In the genomic region with DNA sequence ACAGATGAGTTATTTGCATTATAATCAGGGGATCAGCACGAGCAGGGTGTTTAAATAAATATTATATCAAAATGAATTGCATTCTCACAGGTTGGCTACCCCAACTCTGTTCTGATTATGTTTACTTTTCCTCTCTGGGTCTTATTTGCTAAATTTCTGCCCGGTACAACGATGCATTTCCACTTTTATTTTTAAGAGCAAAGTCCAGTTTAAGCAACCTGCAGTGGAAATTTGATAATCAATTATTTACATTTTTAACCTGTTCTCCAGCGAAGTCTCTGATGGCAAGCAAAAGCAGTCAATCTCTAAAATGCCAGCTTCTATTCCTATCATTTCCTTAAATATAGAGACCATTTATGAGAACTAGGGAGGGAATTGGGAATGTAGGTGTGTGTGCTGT, we compare ENCODE assay signal across 27 cellular contexts.
DNase-seq lines count a peak whose midpoint lies in the region; ATAC-seq and TF ChIP-seq lines count a peak whose summit lies in the region.
"Had no signal": no experiment of that assay in that cellular context is flagged by ENCODE, and none has a peak within 500 bp of the region (broad histone marks: within the 10 kb centered on the region; RNA-seq: fewer than 3 reads in every experiment).

No MANE protein-coding gene starts in this region.

- TF ChIP-seq CTCF in liver (IDR thresholded peaks at IDR 0.05; ENCODE audit: low read depth, low read length, missing input control) = no peak
- no peak for TF ChIP-seq CTCF in right lobe of liver (IDR thresholded peaks at IDR 0.05)

- intact Hi-C loops in right lobe of liver (cut with DNase I) = no loop called here

- H3K27me3 ChIP-seq in liver (ENCODE audit: control insufficient read depth in 4 of 4, insufficient read depth in 4 of 4, low read length in 3 of 4) = no peaks in the 10 kb centered on the region
- no peaks in the 10 kb centered on the region for H3K27me3 ChIP-seq in right lobe of liver
- H3K27me3 ChIP-seq: BE2C; BLaER1; BLaER1 treated with 17β-estradiol and CSF1 and Interleukin-3, amounts not matched to agents 10 nM and 100 nM had no signal

- TF ChIP-seq RAD21 in liver (IDR thresholded peaks at IDR 0.05) = no peak

- H3K4me1 ChIP-seq in liver (ENCODE audit: control insufficient read depth in 4 of 4, insufficient read depth in 4 of 4, low read length in 3 of 4) (peaks cover 0 to 4% (median 1%) of the 10 kb centered on the region in 4 donors), right lobe of liver (no peaks in the 10 kb centered on the region)
- H3K4me1 ChIP-seq: A549; BE2C; BLaER1; BLaER1 treated with 17β-estradiol and CSF1 and Interleukin-3, amounts not matched to agents 10 nM and 100 nM; Caco-2 had no signal

- 26% methylated on average over 4 of the region's 4 CpGs for WGBS in liver
- 38% methylated on average over 4 of the region's 4 CpGs for WGBS in right lobe of liver (ENCODE audit: insufficient coverage, low coverage, low lambda C conversion rate, missing lambda C conversion rate)

- DNase-seq in right lobe of liver = no peak
- DNase-seq: 8988T; ACHN; AML-193; BE2C; C1 segment of cervical spinal cord; Caco-2; Calu3; CD4-positive, alpha-beta memory T cell; CD4-positive, alpha-beta T cell; CD4-positive, CD25-positive, alpha-beta regulatory T cell; CD8-positive, alpha-beta memory T cell; CD8-positive, alpha-beta T cell; COR-L47; DMS 273 treated with DMSO at 0.1 percent for 48 hours; DMS153; DMS53; DMS79; DMS79 treated with DMSO at 0.1 percent for 48 hours; DND-41; EL had no signal

- ATAC-seq in right lobe of liver = no peak
- ATAC-seq: A549; CD8-positive, alpha-beta T cell had no signal

- H3K27ac ChIP-seq in liver (ENCODE audit: low read depth in 1 of 2, low read length in 2 of 2) (no peak overlapping the region), right lobe of liver (no peak overlapping the region)
- H3K27ac ChIP-seq: 22Rv1; A549; BLaER1; BLaER1 treated with 17β-estradiol and CSF1 and Interleukin-3, amounts not matched to agents 10 nM and 100 nM; C4-2B had no signal

- H3K4me3 ChIP-seq in liver (ENCODE audit: low read depth in 1 of 3, low read length in 3 of 3) (no peak overlapping the region), right lobe of liver (no peak overlapping the region)
- H3K4me3 ChIP-seq: A549; BLaER1; BLaER1 treated with 17β-estradiol and CSF1 and Interleukin-3, amounts not matched to agents 10 nM and 100 nM had no signal

- H3K9me3 ChIP-seq in liver (ENCODE audit: control insufficient read depth in 4 of 4, low read length in 3 of 4) = no peaks in the 10 kb centered on the region
- H3K9me3 ChIP-seq in right lobe of liver = no peaks in the 10 kb centered on the region
- H3K9me3 ChIP-seq: BE2C, BLaER1, Caco-2 had no signal

- no peak for TF ChIP-seq POLR2A in right lobe of liver (IDR thresholded peaks at IDR 0.05)

- H3K36me3 ChIP-seq in liver (ENCODE audit: control insufficient read depth in 4 of 4, insufficient read depth in 3 of 4, low read depth in 1 of 4, low read length in 3 of 4) (no peaks in the 10 kb centered on the region), right lobe of liver (no peaks in the 10 kb centered on the region)
- H3K36me3 ChIP-seq: BE2C; BLaER1; BLaER1 treated with 17β-estradiol and CSF1 and Interleukin-3, amounts not matched to agents 10 nM and 100 nM had no signal

- H3K9ac ChIP-seq in liver (ENCODE audit: low read depth in 1 of 2, low read length in 2 of 2) = no peak overlapping the region
- H3K9ac ChIP-seq: BLaER1; BLaER1 treated with 17β-estradiol and CSF1 and Interleukin-3, amounts not matched to agents 10 nM and 100 nM had no signal

TF ChIP-seq in liver, 16 proteins besides CTCF, POLR2A, EP300 and RAD21:
- TF ChIP-seq YY1 (IDR thresholded peaks at IDR 0.05) = no peak
- TF ChIP-seq HNF4A (conservative IDR thresholded peaks at IDR 0.05) = peak; percentile 55 to 59
